Comparison of ENCODE assay signal across 1 cellular context in the genomic region with DNA sequence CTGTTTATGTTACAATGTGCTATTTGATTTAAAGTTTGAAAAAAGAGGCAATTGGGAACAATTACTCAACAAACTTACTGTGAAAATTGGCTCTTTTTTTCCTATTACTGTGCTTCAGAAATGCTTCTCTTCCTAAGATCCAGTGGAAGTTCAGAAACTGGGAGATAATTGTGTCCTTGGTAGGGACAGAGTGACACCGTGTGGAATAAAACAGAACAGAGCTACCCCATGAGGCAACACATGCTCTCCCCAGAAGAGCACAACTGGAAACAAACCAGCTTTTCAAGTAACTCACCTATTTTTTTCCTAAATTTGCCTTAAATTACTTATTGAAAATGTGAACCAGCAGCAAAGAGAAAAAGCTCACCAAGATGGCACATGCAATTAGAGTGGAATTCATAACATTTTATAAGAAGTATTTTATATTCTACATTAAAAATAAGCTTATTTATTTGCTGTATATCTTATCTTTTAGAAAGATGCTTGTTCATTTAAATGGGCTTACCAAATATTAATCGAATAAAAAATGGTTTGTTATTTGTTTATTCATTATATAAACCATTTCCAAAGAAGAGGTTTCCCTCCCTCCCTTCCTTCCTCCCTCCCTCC.
TF ChIP-seq lines count a peak whose summit lies in the region.

No MANE protein-coding gene starts in this region.

TF ChIP-seq in GM23338, 12 proteins besides CTCF, POLR2A, EP300 and RAD21 (continued from another document):
- TF ChIP-seq, protein P1, sequence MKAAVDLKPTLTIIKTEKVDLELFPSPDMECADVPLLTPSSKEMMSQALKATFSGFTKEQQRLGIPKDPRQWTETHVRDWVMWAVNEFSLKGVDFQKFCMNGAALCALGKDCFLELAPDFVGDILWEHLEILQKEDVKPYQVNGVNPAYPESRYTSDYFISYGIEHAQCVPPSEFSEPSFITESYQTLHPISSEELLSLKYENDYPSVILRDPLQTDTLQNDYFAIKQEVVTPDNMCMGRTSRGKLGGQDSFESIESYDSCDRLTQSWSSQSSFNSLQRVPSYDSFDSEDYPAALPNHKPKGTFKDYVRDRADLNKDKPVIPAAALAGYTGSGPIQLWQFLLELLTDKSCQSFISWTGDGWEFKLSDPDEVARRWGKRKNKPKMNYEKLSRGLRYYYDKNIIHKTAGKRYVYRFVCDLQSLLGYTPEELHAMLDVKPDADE (IDR thresholded peaks at IDR 0.05) = no peak
- TF ChIP-seq STAT1 (IDR thresholded peaks at IDR 0.05; ENCODE audit: unreplicated experiment) = no peak
- no peak for TF ChIP-seq ZNF114 (CRISPR knock-in tag; IDR thresholded peaks at IDR 0.05)
- TF ChIP-seq ZNF331 (CRISPR knock-in tag; IDR thresholded peaks at IDR 0.05; ENCODE audit: low read depth) = no peak
- TF ChIP-seq CREB1 (CRISPR knock-in tag; IDR thresholded peaks at IDR 0.05; ENCODE audit: low read depth) = no peak
- TF ChIP-seq JUNB (IDR thresholded peaks at IDR 0.05; ENCODE audit: unreplicated experiment) = no peak
- TF ChIP-seq EZH2 (IDR thresholded peaks at IDR 0.05; ENCODE audit: low read depth, unreplicated experiment) = no peak
- no peak for TF ChIP-seq NANOG (IDR thresholded peaks at IDR 0.05; ENCODE audit: borderline replicate concordance)
- no peak for TF ChIP-seq EZH2phosphoT487 (IDR thresholded peaks at IDR 0.05; ENCODE audit: unreplicated experiment)
- no peak for TF ChIP-seq POLR2AphosphoS5 (IDR thresholded peaks at IDR 0.05; ENCODE audit: low read depth)
- TF ChIP-seq, protein P2, sequence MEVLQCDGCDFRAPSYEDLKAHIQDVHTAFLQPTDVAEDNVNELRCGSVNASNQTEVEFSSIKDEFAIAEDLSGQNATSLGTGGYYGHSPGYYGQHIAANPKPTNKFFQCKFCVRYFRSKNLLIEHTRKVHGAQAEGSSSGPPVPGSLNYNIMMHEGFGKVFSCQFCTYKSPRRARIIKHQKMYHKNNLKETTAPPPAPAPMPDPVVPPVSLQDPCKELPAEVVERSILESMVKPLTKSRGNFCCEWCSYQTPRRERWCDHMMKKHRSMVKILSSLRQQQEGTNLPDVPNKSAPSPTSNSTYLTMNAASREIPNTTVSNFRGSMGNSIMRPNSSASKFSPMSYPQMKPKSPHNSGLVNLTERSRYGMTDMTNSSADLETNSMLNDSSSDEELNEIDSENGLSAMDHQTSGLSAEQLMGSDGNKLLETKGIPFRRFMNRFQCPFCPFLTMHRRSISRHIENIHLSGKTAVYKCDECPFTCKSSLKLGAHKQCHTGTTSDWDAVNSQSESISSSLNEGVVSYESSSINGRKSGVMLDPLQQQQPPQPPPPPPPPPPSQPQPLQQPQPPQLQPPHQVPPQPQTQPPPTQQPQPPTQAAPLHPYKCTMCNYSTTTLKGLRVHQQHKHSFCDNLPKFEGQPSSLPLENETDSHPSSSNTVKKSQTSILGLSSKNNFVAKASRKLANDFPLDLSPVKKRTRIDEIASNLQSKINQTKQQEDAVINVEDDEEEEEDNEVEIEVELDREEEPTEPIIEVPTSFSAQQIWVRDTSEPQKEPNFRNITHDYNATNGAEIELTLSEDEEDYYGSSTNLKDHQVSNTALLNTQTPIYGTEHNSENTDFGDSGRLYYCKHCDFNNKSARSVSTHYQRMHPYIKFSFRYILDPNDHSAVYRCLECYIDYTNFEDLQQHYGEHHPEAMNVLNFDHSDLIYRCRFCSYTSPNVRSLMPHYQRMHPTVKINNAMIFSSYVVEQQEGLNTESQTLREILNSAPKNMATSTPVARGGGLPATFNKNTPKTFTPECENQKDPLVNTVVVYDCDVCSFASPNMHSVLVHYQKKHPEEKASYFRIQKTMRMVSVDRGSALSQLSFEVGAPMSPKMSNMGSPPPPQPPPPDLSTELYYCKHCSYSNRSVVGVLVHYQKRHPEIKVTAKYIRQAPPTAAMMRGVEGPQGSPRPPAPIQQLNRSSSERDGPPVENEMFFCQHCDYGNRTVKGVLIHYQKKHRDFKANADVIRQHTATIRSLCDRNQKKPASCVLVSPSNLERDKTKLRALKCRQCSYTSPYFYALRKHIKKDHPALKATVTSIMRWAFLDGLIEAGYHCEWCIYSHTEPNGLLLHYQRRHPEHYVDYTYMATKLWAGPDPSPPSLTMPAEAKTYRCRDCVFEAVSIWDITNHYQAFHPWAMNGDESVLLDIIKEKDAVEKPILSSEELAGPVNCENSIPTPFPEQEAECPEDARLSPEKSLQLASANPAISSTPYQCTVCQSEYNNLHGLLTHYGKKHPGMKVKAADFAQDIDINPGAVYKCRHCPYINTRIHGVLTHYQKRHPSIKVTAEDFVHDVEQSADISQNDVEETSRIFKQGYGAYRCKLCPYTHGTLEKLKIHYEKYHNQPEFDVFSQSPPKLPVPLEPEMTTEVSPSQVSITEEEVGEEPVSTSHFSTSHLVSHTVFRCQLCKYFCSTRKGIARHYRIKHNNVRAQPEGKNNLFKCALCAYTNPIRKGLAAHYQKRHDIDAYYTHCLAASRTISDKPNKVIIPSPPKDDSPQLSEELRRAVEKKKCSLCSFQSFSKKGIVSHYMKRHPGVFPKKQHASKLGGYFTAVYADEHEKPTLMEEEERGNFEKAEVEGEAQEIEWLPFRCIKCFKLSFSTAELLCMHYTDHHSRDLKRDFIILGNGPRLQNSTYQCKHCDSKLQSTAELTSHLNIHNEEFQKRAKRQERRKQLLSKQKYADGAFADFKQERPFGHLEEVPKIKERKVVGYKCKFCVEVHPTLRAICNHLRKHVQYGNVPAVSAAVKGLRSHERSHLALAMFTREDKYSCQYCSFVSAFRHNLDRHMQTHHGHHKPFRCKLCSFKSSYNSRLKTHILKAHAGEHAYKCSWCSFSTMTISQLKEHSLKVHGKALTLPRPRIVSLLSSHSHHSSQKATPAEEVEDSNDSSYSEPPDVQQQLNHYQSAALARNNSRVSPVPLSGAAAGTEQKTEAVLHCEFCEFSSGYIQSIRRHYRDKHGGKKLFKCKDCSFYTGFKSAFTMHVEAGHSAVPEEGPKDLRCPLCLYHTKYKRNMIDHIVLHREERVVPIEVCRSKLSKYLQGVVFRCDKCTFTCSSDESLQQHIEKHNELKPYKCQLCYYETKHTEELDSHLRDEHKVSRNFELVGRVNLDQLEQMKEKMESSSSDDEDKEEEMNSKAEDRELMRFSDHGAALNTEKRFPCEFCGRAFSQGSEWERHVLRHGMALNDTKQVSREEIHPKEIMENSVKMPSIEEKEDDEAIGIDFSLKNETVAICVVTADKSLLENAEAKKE (CRISPR knock-in tag; IDR thresholded peaks at IDR 0.05) = no peak
